Comparison of ENCODE assay signal across 24 cellular contexts in the genomic region with DNA sequence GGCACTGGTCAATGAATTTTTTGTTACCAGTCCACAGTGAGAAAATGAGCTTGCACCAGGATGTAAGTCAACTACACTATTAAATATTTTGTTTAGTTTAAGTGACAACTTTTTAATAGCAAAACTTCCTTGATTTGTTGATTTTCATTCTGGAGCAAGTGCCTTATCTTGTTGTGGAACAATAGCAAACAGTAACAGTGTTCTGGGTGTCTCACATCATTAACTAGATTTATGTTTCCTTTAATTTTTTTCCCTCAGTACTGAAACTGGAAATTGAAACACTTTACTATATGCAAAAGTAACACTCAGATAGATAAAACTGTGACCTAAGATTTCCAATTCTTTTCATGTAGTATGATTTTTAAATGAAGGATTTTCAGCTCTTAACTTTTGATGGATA.
A peak's percentile ranks its signal among the peaks of the same experiment; 100 is the strongest.
DNase-seq lines count a peak whose midpoint lies in the region; ATAC-seq, FAIRE-seq and TF ChIP-seq lines count a peak whose summit lies in the region.
"Had no signal": no experiment of that assay in that cellular context is flagged by ENCODE, and none has a peak within 500 bp of the region (broad histone marks: within the 10 kb centered on the region; RNA-seq: fewer than 3 reads in every experiment).

No MANE protein-coding gene starts in this region.

- H3K9me3 ChIP-seq in HEK293 (ENCODE audit: control insufficient read depth, insufficient read depth, low read depth, low read length) (no peaks in the 10 kb centered on the region), OCI-LY1 (ENCODE audit: low read length) (no peaks in the 10 kb centered on the region), endothelial cell of umbilical vein (replicated peaks; ENCODE audit: control insufficient read depth, insufficient read depth, low read length) (no peaks in the 10 kb centered on the region)
- no peaks in the 10 kb centered on the region for H3K9me3 ChIP-seq in CD8-positive, alpha-beta memory T cell (ENCODE audit: low read length)
- H3K9me3 ChIP-seq: A549, BE2C, Caco-2 had no signal

- H3K9me2 ChIP-seq in OCI-LY1 (ENCODE audit: low read depth, low read length), result no peaks in the 10 kb centered on the region

- POLR2A ChIA-PET in HEK293 (lab: Yijun Ruan, JAX), result no interaction called here
- POLR2A ChIA-PET in endothelial cell of umbilical vein (lab: Charles Lee), result no interaction called here
- POLR2A ChIA-PET in CD8-positive, alpha-beta memory T cell (lab: Charles Lee), result no interaction called here

- H3K4me1 ChIP-seq in HEK293 (ENCODE audit: control insufficient read depth, insufficient read depth, low read length), result peaks cover 8% of the 10 kb centered on the region; the same call in 1 of the 2 replicates
- peaks cover 100% of the 10 kb centered on the region for H3K4me1 ChIP-seq in OCI-LY1 (ENCODE audit: insufficient read depth, low read length, severe bottlenecking)
- peaks cover 25% of the 10 kb centered on the region for H3K4me1 ChIP-seq in endothelial cell of umbilical vein (ENCODE audit: control insufficient read depth, extremely low read depth, insufficient read depth, low read length)
- H3K4me1 ChIP-seq in CD8-positive, alpha-beta memory T cell (ENCODE audit: insufficient read depth, low read length), result no peaks in the 10 kb centered on the region
- H3K4me1 ChIP-seq: BE2C, Caco-2 had no signal

- H2AFZ ChIP-seq in OCI-LY1 (ENCODE audit: low read length) (no peak overlapping the region), endothelial cell of umbilical vein (ENCODE audit: low read depth, low read length) (no peak overlapping the region)
- H2AFZ ChIP-seq: GM23248 had no signal

- no peak overlapping the region for H3K9ac ChIP-seq in OCI-LY1 (ENCODE audit: low read length)
- H3K9ac ChIP-seq in endothelial cell of umbilical vein (replicated peaks; ENCODE audit: extremely low read depth, insufficient read depth, low read length), result no peak overlapping the region
- H3K9ac ChIP-seq: BLaER1 treated with 17β-estradiol and CSF1 and Interleukin-3, amounts not matched to agents 10 nM and 100 nM; GM23248 had no signal

- peaks cover 5 to 29% (median 18%) of the 10 kb centered on the region in 3 donors for H3K4me1 Mint-ChIP-seq in CD8-positive, alpha-beta memory T cell

- peak; percentile 58 for FAIRE-seq in endothelial cell of umbilical vein (lab: Jason Lieb, UNC)
- FAIRE-seq: A549, GM12878, H1 had no signal

- H4K20me1 ChIP-seq in OCI-LY1 (ENCODE audit: insufficient read depth, low read length), result no peaks in the 10 kb centered on the region
- H4K20me1 ChIP-seq in endothelial cell of umbilical vein (replicated peaks; ENCODE audit: control insufficient read depth, extremely low read depth, insufficient read depth, low read length), result no peaks in the 10 kb centered on the region

- CTCF ChIA-PET in HEK293 (lab: Yijun Ruan, JAX), result interaction anchor here (1.0 kb wide), 1 partner anchor 10 kb away, joined by 3 read pairs; no protein-coding TSS in a partner anchor
- CTCF ChIA-PET in endothelial cell of umbilical vein (lab: Charles Lee), result interaction anchor here (0.7 to 1.4 kb wide), 3 partner anchors 9 to 235 kb away, joined by 3 to 5 read pairs (median 4); no protein-coding TSS in a partner anchor
- CTCF ChIA-PET in CD8-positive, alpha-beta memory T cell (lab: Charles Lee), result interaction anchor here (1.2 kb wide), 1 partner anchor 9 kb away, joined by 3 read pairs; no protein-coding TSS in a partner anchor

- no peaks in the 10 kb centered on the region for H3F3A ChIP-seq in OCI-LY1 (ENCODE audit: insufficient read depth, low read length)

- H3K27me3 Mint-ChIP-seq in CD8-positive, alpha-beta memory T cell, result no peaks in the 10 kb centered on the region
- H3K27me3 Mint-ChIP-seq: CD4-positive, alpha-beta T cell had no signal

- H3K4me2 ChIP-seq in OCI-LY1 (ENCODE audit: low read length) (no peak overlapping the region; the same call in 1 of the 2 replicates), endothelial cell of umbilical vein (ENCODE audit: insufficient read depth, low read length) (no peak overlapping the region)
- H3K4me2 ChIP-seq: A549 had no signal

- peak; percentile 63 for DNase-seq in endothelial cell of umbilical vein (ENCODE audit: low read depth, low spot score)
- no peak for DNase-seq in omental fat pad (ENCODE audit: low spot score)
- no peak for DNase-seq in CD8-positive, alpha-beta memory T cell
- DNase-seq: 8988T; ACHN; AML-193; BE2C; Caco-2; CD4-positive, alpha-beta T cell; DMS153; EL; GDM1; GM23248; H9; HFFc6 had no signal

- no peak overlapping the region for H3K4me3 ChIP-seq in HEK293 (ENCODE audit: low read depth, low read length)
- no peak overlapping the region for H3K4me3 ChIP-seq in OCI-LY1 (ENCODE audit: low read depth, low read length, poor library complexity, severe bottlenecking)
- no peak overlapping the region for H3K4me3 ChIP-seq in endothelial cell of umbilical vein (replicated peaks in 1 of 3; ENCODE audit: insufficient read depth in 1 of 3, low read depth in 1 of 3, low read length in 3 of 3)
- H3K4me3 ChIP-seq in CD8-positive, alpha-beta memory T cell (ENCODE audit: low read length), result no peak overlapping the region
- H3K4me3 ChIP-seq: A549; BLaER1 treated with 17β-estradiol and CSF1 and Interleukin-3, amounts not matched to agents 10 nM and 100 nM; GM12878; GM23248 had no signal

- H3K9me1 ChIP-seq in endothelial cell of umbilical vein (replicated peaks; ENCODE audit: control insufficient read depth, extremely low read depth, insufficient read depth, low read length), result no peaks in the 10 kb centered on the region

- BruUV-seq in endothelial cell of umbilical vein (replicated peaks; lab: Mats Ljungman, UMichigan), result no TSS peak

- dilution Hi-C loops in endothelial cell of umbilical vein (cut with MboI; ENCODE audit: extremely low pct_ligation_motif_present, low sequenced_read_pairs), result no loop called here

- peaks cover 12% of the 10 kb centered on the region for H3K79me2 ChIP-seq in OCI-LY1 (ENCODE audit: insufficient read depth, low read length)
- no peaks in the 10 kb centered on the region for H3K79me2 ChIP-seq in endothelial cell of umbilical vein (ENCODE audit: control insufficient read depth, insufficient read depth, low read length)

- no peak for TF ChIP-seq POLR2A in endothelial cell of umbilical vein (IDR thresholded peaks at IDR 0.05; ENCODE audit: low read depth, low read length)

- intact Hi-C loops in endothelial cell of umbilical vein (cut with micrococcal nuclease), result no loop called here

- no peaks in the 10 kb centered on the region for H3K36me3 ChIP-seq in HEK293 (ENCODE audit: control insufficient read depth in 2 of 2, insufficient read depth in 1 of 2, low read length in 2 of 2)
- peaks cover 21% of the 10 kb centered on the region for H3K36me3 ChIP-seq in OCI-LY1 (ENCODE audit: insufficient read depth, low read length)
- H3K36me3 ChIP-seq in endothelial cell of umbilical vein (ENCODE audit: control insufficient read depth in 2 of 2, extremely low read depth in 1 of 2, insufficient read depth in 2 of 2, low read length in 2 of 2), result no peaks in the 10 kb centered on the region
- H3K36me3 ChIP-seq in CD8-positive, alpha-beta memory T cell (ENCODE audit: insufficient read depth, low read length), result no peaks in the 10 kb centered on the region
- H3K36me3 ChIP-seq: BE2C had no signal

- no peak for TF ChIP-seq CTCF in HEK293 (tag by site-specific recombination; IDR thresholded peaks at IDR 0.05)
- TF ChIP-seq CTCF in OCI-LY1 (IDR thresholded peaks at IDR 0.05; ENCODE audit: low read length), result no peak
- TF ChIP-seq CTCF in endothelial cell of umbilical vein (IDR thresholded peaks at IDR 0.05; ENCODE audit: extremely low read depth in 1 of 2, insufficient read depth in 1 of 2, low read depth in 1 of 2, low read length in 2 of 2), result no peak
- no peak for TF ChIP-seq CTCF in omental fat pad (IDR thresholded peaks at IDR 0.05)

- no peak overlapping the region for H3K4me3 Mint-ChIP-seq in CD8-positive, alpha-beta memory T cell
- H3K4me3 Mint-ChIP-seq: CD14-positive monocyte; CD4-positive, alpha-beta T cell; H9; HFFc6 had no signal

- ATAC-seq in omental fat pad (ENCODE audit: low FRiP score) (no peak), GM18858 (IDR thresholded peaks at IDR 0.05; ENCODE audit: unreplicated experiment) (no peak)
- ATAC-seq: A549, GM12878, HCT116 had no signal

- H3K27ac ChIP-seq in HEK293 (ENCODE audit: extremely low read depth, low read depth, low read length), result no peak overlapping the region
- H3K27ac ChIP-seq in OCI-LY1 (ENCODE audit: low read depth, low read length, poor library complexity, severe bottlenecking), result peak overlapping the region; percentile 98
- no peak overlapping the region for H3K27ac ChIP-seq in endothelial cell of umbilical vein (ENCODE audit: insufficient read depth, low read depth, low read length)
- H3K27ac ChIP-seq in CD8-positive, alpha-beta memory T cell (ENCODE audit: low read depth, low read length), result no peak overlapping the region
- H3K27ac ChIP-seq: A549; BLaER1 treated with 17β-estradiol and CSF1 and Interleukin-3, amounts not matched to agents 10 nM and 100 nM; GM23248 had no signal

- peaks cover 5 to 16% (median 8%) of the 10 kb centered on the region in 3 donors for H3K36me3 Mint-ChIP-seq in CD8-positive, alpha-beta memory T cell

- no peaks in the 10 kb centered on the region for H3K9me3 Mint-ChIP-seq in CD8-positive, alpha-beta memory T cell
- H3K9me3 Mint-ChIP-seq: CD14-positive monocyte; CD4-positive, alpha-beta T cell; H9 had no signal

- H3K27ac Mint-ChIP-seq in CD8-positive, alpha-beta memory T cell, result no peak overlapping the region
- H3K27ac Mint-ChIP-seq: CD4-positive, alpha-beta T cell; HFFc6 had no signal

- H3K27me3 ChIP-seq in OCI-LY1 (ENCODE audit: insufficient read depth, low read length) (no peaks in the 10 kb centered on the region), endothelial cell of umbilical vein (ENCODE audit: control insufficient read depth in 2 of 2, insufficient read depth in 2 of 2, low read length in 2 of 2) (no peaks in the 10 kb centered on the region)
- H3K27me3 ChIP-seq in CD8-positive, alpha-beta memory T cell (ENCODE audit: insufficient read depth, low read length, poor library complexity, severe bottlenecking), result no peaks in the 10 kb centered on the region
- H3K27me3 ChIP-seq: BLaER1 treated with 17β-estradiol and CSF1 and Interleukin-3, amounts not matched to agents 10 nM and 100 nM had no signal

TF ChIP-seq in HEK293, 187 proteins besides CTCF, POLR2A, EP300 and RAD21 (continues in another document):
- TF ChIP-seq ZNF274 (IDR thresholded peaks at IDR 0.05; ENCODE audit: low read length) (no peak), ZNF274 (tag by site-specific recombination; IDR thresholded peaks at IDR 0.05; ENCODE audit: borderline replicate concordance) (no peak)

TF ChIP-seq in endothelial cell of umbilical vein, 7 proteins besides CTCF, POLR2A, EP300 and RAD21 (continues in another document):
- no peak for TF ChIP-seq EZH2 (IDR thresholded peaks at IDR 0.05; ENCODE audit: borderline replicate concordance, low read depth, low read length, severe bottlenecking)
- TF ChIP-seq FOS (IDR thresholded peaks at IDR 0.05; ENCODE audit: borderline replicate concordance, insufficient read depth, low read length), result no peak
- TF ChIP-seq, protein P1, sequence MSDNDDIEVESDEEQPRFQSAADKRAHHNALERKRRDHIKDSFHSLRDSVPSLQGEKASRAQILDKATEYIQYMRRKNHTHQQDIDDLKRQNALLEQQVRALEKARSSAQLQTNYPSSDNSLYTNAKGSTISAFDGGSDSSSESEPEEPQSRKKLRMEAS (IDR thresholded peaks at IDR 0.05; ENCODE audit: insufficient read depth, insufficient read length), result no peak
- no peak for TF ChIP-seq POLR2AphosphoS5 (IDR thresholded peaks at IDR 0.05; ENCODE audit: insufficient read depth, low read depth, low read length)
